In the genomic region with DNA sequence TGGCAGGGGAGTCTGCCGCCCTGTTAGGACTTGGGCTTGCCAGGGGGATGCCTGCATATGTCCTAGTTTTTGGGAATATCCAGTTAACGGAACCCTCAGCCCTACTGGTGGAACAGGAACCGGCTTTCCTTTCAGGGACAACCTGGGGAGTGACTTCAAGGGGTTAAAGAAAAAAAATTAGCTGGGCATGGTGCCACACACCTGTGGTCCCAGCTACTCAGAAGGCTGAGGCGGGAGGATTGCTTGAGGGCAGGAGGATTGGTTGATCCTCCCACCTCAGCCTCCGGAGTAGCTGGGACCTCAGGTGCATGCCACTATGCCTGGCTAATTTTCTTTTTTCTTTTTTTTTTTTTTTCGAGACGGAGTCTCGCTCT, we compare ENCODE assay signal across 19 cellular contexts. TPM values are rescaled to one million over a fixed set of nuclear protein-coding genes. Genes with fewer than 3 reads are reported as not detected.
DNase-seq lines count a peak whose midpoint lies in the region; ATAC-seq and TF ChIP-seq lines count a peak whose summit lies in the region.
"Had no signal": no experiment of that assay in that cellular context is flagged by ENCODE, and none has a peak within 500 bp of the region (broad histone marks: within the 10 kb centered on the region; RNA-seq: fewer than 3 reads in every experiment).

No MANE protein-coding gene starts in this region.

- no peak overlapping the region for H3K27ac Mint-ChIP-seq in activated CD8-positive, alpha-beta T cell treated with anti-CD3 and anti-CD28 coated beads, Interleukin-2, amount 10 ng/mL, durations not matched to agents 7 days and 5 days
- no peak overlapping the region for H3K27ac Mint-ChIP-seq in activated CD8-positive, alpha-beta T cell treated with anti-CD3 and anti-CD28 coated beads for 36 hours

- peak; percentile 7 for ATAC-seq in activated CD8-positive, alpha-beta T cell treated with anti-CD3 and anti-CD28 coated beads, Interleukin-2, amount 10 ng/mL, durations not matched to agents 7 days and 5 days
- no peak for ATAC-seq in activated CD8-positive, alpha-beta T cell treated with anti-CD3 and anti-CD28 coated beads for 36 hours
- ATAC-seq in upper lobe of right lung = peak; percentile 7
- ATAC-seq: HCT116, SK-N-SH treated with all-trans-retinoic acid at 6 μM for 48 hours had no signal

- H3K4me1 ChIP-seq in upper lobe of right lung = no peaks in the 10 kb centered on the region

- no peak for TF ChIP-seq CTCF in activated CD8-positive, alpha-beta T cell treated with anti-CD3 and anti-CD28 coated beads for 36 hours (IDR thresholded peaks at IDR 0.05)
- no peak for TF ChIP-seq CTCF in RWPE1 (conservative IDR thresholded peaks at IDR 0.05; ENCODE audit: low read depth)
- no peak for TF ChIP-seq CTCF in upper lobe of right lung (IDR thresholded peaks at IDR 0.05)

- H3K4me3 Mint-ChIP-seq in activated CD8-positive, alpha-beta T cell treated with anti-CD3 and anti-CD28 coated beads, Interleukin-2, amount 10 ng/mL, durations not matched to agents 7 days and 5 days = no peak overlapping the region
- H3K4me3 Mint-ChIP-seq in activated CD8-positive, alpha-beta T cell treated with anti-CD3 and anti-CD28 coated beads for 36 hours = no peak overlapping the region
- H3K4me3 Mint-ChIP-seq: CD8-positive, alpha-beta memory T cell had no signal

- no peak for TF ChIP-seq RAD21 in Ishikawa (IDR thresholded peaks at IDR 0.05; ENCODE audit: low read depth)

- H3K27ac ChIP-seq in RWPE1 (peak overlapping the region; percentile 80), upper lobe of right lung (no peak overlapping the region)
- H3K27ac ChIP-seq: C4-2B had no signal

- CTCF ChIA-PET in activated CD8-positive, alpha-beta T cell treated with anti-CD3 and anti-CD28 coated beads, Interleukin-2, amount 10 ng/mL, durations not matched to agents 7 days and 5 days (lab: Charles Lee) = interaction anchor here (2.7 kb wide), 1 partner anchor 14 kb away, joined by 7 read pairs; no protein-coding TSS in a partner anchor
- CTCF ChIA-PET in activated CD8-positive, alpha-beta T cell treated with anti-CD3 and anti-CD28 coated beads for 36 hours (lab: Charles Lee) = no interaction called here
- CTCF ChIA-PET in RWPE1 (lab: Yijun Ruan, JAX) = interaction anchor here (0.6 kb wide), 1 partner anchor 25 kb away, joined by 4 read pairs; no protein-coding TSS in a partner anchor

- H3K4me1 Mint-ChIP-seq in activated CD8-positive, alpha-beta T cell treated with anti-CD3 and anti-CD28 coated beads, Interleukin-2, amount 10 ng/mL, durations not matched to agents 7 days and 5 days (ENCODE audit: low read depth) = no peaks in the 10 kb centered on the region
- H3K4me1 Mint-ChIP-seq in activated CD8-positive, alpha-beta T cell treated with anti-CD3 and anti-CD28 coated beads for 36 hours (ENCODE audit: low read depth) = no peaks in the 10 kb centered on the region
- H3K4me1 Mint-ChIP-seq: CD8-positive, alpha-beta memory T cell had no signal

- peaks cover 97% of the 10 kb centered on the region for H3K36me3 ChIP-seq in upper lobe of right lung

- peaks cover 61% of the 10 kb centered on the region for H3K36me3 Mint-ChIP-seq in activated CD8-positive, alpha-beta T cell treated with anti-CD3 and anti-CD28 coated beads, Interleukin-2, amount 10 ng/mL, durations not matched to agents 7 days and 5 days (ENCODE audit: low read depth)
- peaks cover 55% of the 10 kb centered on the region for H3K36me3 Mint-ChIP-seq in activated CD8-positive, alpha-beta T cell treated with anti-CD3 and anti-CD28 coated beads for 36 hours (ENCODE audit: low read depth)

- H3K9me3 Mint-ChIP-seq in activated CD8-positive, alpha-beta T cell treated with anti-CD3 and anti-CD28 coated beads, Interleukin-2, amount 10 ng/mL, durations not matched to agents 7 days and 5 days (ENCODE audit: insufficient read depth) = no peaks in the 10 kb centered on the region
- no peaks in the 10 kb centered on the region for H3K9me3 Mint-ChIP-seq in activated CD8-positive, alpha-beta T cell treated with anti-CD3 and anti-CD28 coated beads for 36 hours
- H3K9me3 Mint-ChIP-seq: CD8-positive, alpha-beta memory T cell had no signal

- TF ChIP-seq EP300 in Ishikawa (IDR thresholded peaks at IDR 0.05; ENCODE audit: borderline replicate concordance) = no peak

- no peak overlapping the region for H3K4me3 ChIP-seq in upper lobe of right lung

- POLR2A ChIA-PET in activated CD8-positive, alpha-beta T cell treated with anti-CD3 and anti-CD28 coated beads, Interleukin-2, amount 10 ng/mL, durations not matched to agents 7 days and 5 days (lab: Charles Lee) = no interaction called here
- POLR2A ChIA-PET in activated CD8-positive, alpha-beta T cell treated with anti-CD3 and anti-CD28 coated beads for 36 hours (lab: Charles Lee) = interaction anchor here (1.4 to 1.5 kb wide), 2 partner anchors 9 to 10 kb away, joined by 3 to 5 read pairs; no protein-coding TSS in a partner anchor
- POLR2A ChIA-PET in RWPE1 (lab: Yijun Ruan, JAX; ENCODE audit: low non-redundant PET) = interaction anchor here (0.6 kb wide), 1 partner anchor 76 kb away, joined by 4 read pairs; no protein-coding TSS in a partner anchor

- no peaks in the 10 kb centered on the region for H3K27me3 ChIP-seq in upper lobe of right lung

- DNase-seq in activated CD8-positive, alpha-beta T cell treated with anti-CD3 and anti-CD28 coated beads, Interleukin-2, amount 10 ng/mL, durations not matched to agents 7 days and 5 days = no peak
- DNase-seq in activated CD8-positive, alpha-beta T cell treated with anti-CD3 and anti-CD28 coated beads for 36 hours = no peak
- no peak for DNase-seq in RWPE1 (ENCODE audit: low spot score)
- DNase-seq in upper lobe of right lung = no peak
- DNase-seq in OCI-M2 (lab: John Stamatoyannopoulos, UW; ENCODE audit: unreplicated experiment) = no peak
- DNase-seq in NCI-H187 (lab: John Stamatoyannopoulos, UW) = no peak
- DNase-seq: CD8-positive, alpha-beta memory T cell; EL; GF-D8; IMR-90; NCI-H1436 treated with DMSO at 0.1 percent for 48 hours; NCI-H2029; NCI-H524 treated with DMSO at 0.1 percent for 48 hours; OCI-M1; SIG-M5 had no signal

- H3K9me3 ChIP-seq in upper lobe of right lung = no peaks in the 10 kb centered on the region

- intact Hi-C loops in activated CD8-positive, alpha-beta T cell treated with anti-CD3 and anti-CD28 coated beads for 36 hours (cut with micrococcal nuclease) = no loop called here
- intact Hi-C loops in upper lobe of right lung (cut with DNase I) = no loop called here

- H3K27me3 Mint-ChIP-seq in activated CD8-positive, alpha-beta T cell treated with anti-CD3 and anti-CD28 coated beads, Interleukin-2, amount 10 ng/mL, durations not matched to agents 7 days and 5 days (ENCODE audit: low read depth) = no peaks in the 10 kb centered on the region
- H3K27me3 Mint-ChIP-seq in activated CD8-positive, alpha-beta T cell treated with anti-CD3 and anti-CD28 coated beads for 36 hours = no peaks in the 10 kb centered on the region
- H3K27me3 Mint-ChIP-seq: CD8-positive, alpha-beta memory T cell had no signal

TF ChIP-seq in Ishikawa, 13 proteins besides CTCF, POLR2A, EP300 and RAD21:
- TF ChIP-seq YY1 (IDR thresholded peaks at IDR 0.05; ENCODE audit: low read depth) = no peak
- peak; percentile 56 for TF ChIP-seq NFIC (IDR thresholded peaks at IDR 0.05)

RNA-seq across cellular contexts. Expression of gene LDLR, which starts 22.5 kb away (rescaled TPM):
- 100 to 1,000 TPM; 117 to 123 TPM for total RNA-seq in activated CD8-positive, alpha-beta T cell treated with anti-CD3 and anti-CD28 coated beads, Interleukin-2, amount 10 ng/mL, durations not matched to agents 7 days and 5 days
- 10 to 100 TPM; 54.7 to 56.5 TPM for total RNA-seq in activated CD8-positive, alpha-beta T cell treated with anti-CD3 and anti-CD28 coated beads for 36 hours
- 242 TPM for total RNA-seq in upper lobe of right lung

RNA-seq across cellular contexts. Expression of gene SPC24, which starts 43.8 kb away (rescaled TPM):
- total RNA-seq in activated CD8-positive, alpha-beta T cell treated with anti-CD3 and anti-CD28 coated beads, Interleukin-2, amount 10 ng/mL, durations not matched to agents 7 days and 5 days = 10 to 100 TPM; 92.6 to 94.0 TPM
- 10 to 100 TPM; 60.5 to 70.9 TPM for total RNA-seq in activated CD8-positive, alpha-beta T cell treated with anti-CD3 and anti-CD28 coated beads for 36 hours
- total RNA-seq in upper lobe of right lung = 1.1 TPM

Comparison
In these comparisons a context has a peak if more than half of its experiments do, and no peak if none do; other contexts are left out.
1. RNA of gene SPC24, which starts 43.8 kb away (total RNA-seq): 92.6 to 94.0 TPM in activated CD8-positive, alpha-beta T cell treated with anti-CD3 and anti-CD28 coated beads, Interleukin-2, amount 10 ng/mL, durations not matched to agents 7 days and 5 days and 60.5 to 70.9 TPM in activated CD8-positive, alpha-beta T cell treated with anti-CD3 and anti-CD28 coated beads for 36 hours; 1.1 TPM in upper lobe of right lung (single experiment); every median in the first group is over 10 times any median in the second.